In the genomic region with DNA sequence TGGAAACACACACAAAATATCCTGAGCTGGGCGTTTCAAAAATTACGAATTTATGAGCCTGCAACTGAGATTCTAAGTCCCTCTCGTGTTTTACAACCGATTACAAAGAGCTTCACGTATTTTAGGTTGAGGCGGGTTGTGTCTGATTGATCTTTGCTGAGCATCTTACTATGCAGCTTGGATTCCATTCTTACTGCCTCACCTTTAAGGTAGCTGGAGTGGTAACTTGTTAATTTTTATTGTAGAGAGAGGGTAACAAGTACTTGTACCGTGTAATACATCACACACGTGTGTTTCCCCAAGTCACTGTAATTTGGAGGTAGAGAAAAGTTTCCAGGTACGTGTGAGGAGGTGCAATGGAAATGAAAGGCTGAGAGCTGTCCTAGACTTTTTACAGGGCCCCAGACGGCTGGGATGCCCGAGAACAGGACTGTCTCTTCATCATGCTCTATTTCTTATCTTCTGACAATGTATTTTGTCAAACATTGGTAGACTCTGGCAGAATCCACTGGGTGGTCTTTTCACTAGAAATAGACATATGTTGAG, we compare ENCODE assay signal across 10 cellular contexts.
A peak's percentile ranks its signal among the peaks of the same experiment; 100 is the strongest.
DNase-seq lines count a peak whose midpoint lies in the region; ATAC-seq and TF ChIP-seq lines count a peak whose summit lies in the region.
"Had no signal": no experiment of that assay in that cellular context is flagged by ENCODE, and none has a peak within 500 bp of the region (broad histone marks: within the 10 kb centered on the region; RNA-seq: fewer than 3 reads in every experiment).

No MANE protein-coding gene starts in this region.

- H3K9ac ChIP-seq in NT2/D1 (ENCODE audit: insufficient read length, low read depth), result peak overlapping the region; percentile 92

- no peak for TF ChIP-seq CTCF in esophagus squamous epithelium (IDR thresholded peaks at IDR 0.05)
- no peak for TF ChIP-seq CTCF in retinal pigment epithelial cell (conservative IDR thresholded peaks at IDR 0.05; ENCODE audit: low read depth, low read length)

- peak; percentile 45 for DNase-seq in NCI-H1105 treated with DMSO at 0.1 percent for 48 hours (lab: John Stamatoyannopoulos, UW)
- no peak for DNase-seq in NCI-H1105 (lab: John Stamatoyannopoulos, UW)
- DNase-seq in NT2/D1 (ENCODE audit: low read depth, low spot score), result no peak
- DNase-seq in esophagus squamous epithelium (lab: John Stamatoyannopoulos, UW), result no peak
- DNase-seq in retinal pigment epithelial cell (ENCODE audit: low read depth), result no peak
- DNase-seq in hypothalamus (lab: John Stamatoyannopoulos, UW), result no peak
- DNase-seq in stimulated activated CD4-positive, alpha-beta T cell treated with anti-CD3 and anti-CD28 coated beads, Interleukin-2, amount 100 ng/mL, for 48 hours, result no peak
- DNase-seq in sciatic nerve (ENCODE audit: low spot score), result no peak
- DNase-seq: CD4-positive, CD25-positive, alpha-beta regulatory T cell had no signal

- TF ChIP-seq POLR2A in esophagus squamous epithelium (IDR thresholded peaks at IDR 0.05), result no peak

- H3K9me3 ChIP-seq in NT2/D1 (ENCODE audit: insufficient read depth, low read length) (no peaks in the 10 kb centered on the region), esophagus squamous epithelium (no peaks in the 10 kb centered on the region)

- ATAC-seq in sciatic nerve, result no peak
- ATAC-seq: HCT116 had no signal

- H3K27me3 ChIP-seq in NT2/D1 (ENCODE audit: insufficient read depth, insufficient read length), result no peaks in the 10 kb centered on the region
- H3K27me3 ChIP-seq in esophagus squamous epithelium, result peaks cover 0 to 93% (median 2%) of the 10 kb centered on the region in 4 donors

- intact Hi-C loops in esophagus squamous epithelium (cut with DNase I), result no loop called here
- intact Hi-C loops in sciatic nerve (cut with DNase I), result no loop called here

- H3K27ac ChIP-seq in esophagus squamous epithelium, result no peak overlapping the region

- H3K36me3 ChIP-seq in NT2/D1 (ENCODE audit: insufficient read depth, insufficient read length, low read length) (peaks cover 14% of the 10 kb centered on the region), esophagus squamous epithelium (no peaks in the 10 kb centered on the region)

- H3K4me3 ChIP-seq in NT2/D1 (ENCODE audit: insufficient read length, low read depth), result peak overlapping the region; percentile 74
- peak overlapping the region in 3 of 4 donors; percentile 47 to 73 (median 69) for H3K4me3 ChIP-seq in esophagus squamous epithelium
- peak overlapping the region; percentile 62 for H3K4me3 ChIP-seq in retinal pigment epithelial cell (ENCODE audit: low read length)

- WGBS in esophagus squamous epithelium, 2 donors, result 7 to 9% methylated on average over 10 to 11 of the region's 11 CpGs

- peaks cover 2% of the 10 kb centered on the region for H3K4me1 ChIP-seq in NT2/D1 (ENCODE audit: insufficient read depth, insufficient read length)
- H3K4me1 ChIP-seq in esophagus squamous epithelium, result peaks cover 3 to 38% (median 18%) of the 10 kb centered on the region in 3 donors
